Comparison of ENCODE assay signal across 8 cellular contexts in the genomic region with DNA sequence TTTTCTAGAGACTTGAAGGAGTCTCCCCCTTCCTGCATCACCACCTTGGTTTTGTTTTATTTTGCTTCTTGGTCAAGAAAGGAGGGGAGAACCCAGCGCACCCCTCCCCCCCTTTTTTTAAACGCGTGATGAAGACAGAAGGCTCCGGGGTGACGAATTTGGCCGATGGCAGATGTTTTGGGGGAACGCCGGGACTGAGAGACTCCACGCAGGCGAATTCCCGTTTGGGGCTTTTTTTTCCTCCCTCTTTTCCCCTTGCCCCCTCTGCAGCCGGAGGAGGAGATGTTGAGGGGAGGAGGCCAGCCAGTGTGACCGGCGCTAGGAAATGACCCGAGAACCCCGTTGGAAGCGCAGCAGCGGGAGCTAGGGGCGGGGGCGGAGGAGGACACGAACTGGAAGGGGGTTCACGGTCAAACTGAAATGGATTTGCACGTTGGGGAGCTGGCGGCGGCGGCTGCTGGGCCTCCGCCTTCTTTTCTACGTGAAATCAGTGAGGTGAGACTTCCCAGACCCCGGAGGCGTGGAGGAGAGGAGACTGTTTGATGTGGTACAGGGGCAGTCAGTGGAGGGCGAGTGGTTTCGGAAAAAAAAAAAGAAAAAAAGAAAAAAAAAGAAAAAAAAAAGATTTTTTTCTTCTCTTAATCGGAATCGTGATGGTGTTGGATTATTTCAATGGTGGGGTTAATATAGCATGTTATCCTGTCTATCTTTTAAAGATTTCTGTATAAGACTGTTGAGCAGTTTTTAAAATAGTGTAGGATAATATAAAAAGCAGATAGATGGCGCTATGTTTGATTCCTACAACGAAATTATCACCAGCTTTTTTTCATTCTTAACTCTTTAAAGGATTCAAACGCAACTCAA. TPM values are rescaled to one million over a fixed set of nuclear protein-coding genes. Genes with fewer than 3 reads are reported as not detected.
DNase-seq lines count a peak whose midpoint lies in the region; ATAC-seq and TF ChIP-seq lines count a peak whose summit lies in the region.

No MANE protein-coding gene starts in this region.

- H3F3A ChIP-seq in DOHH2 (ENCODE audit: control insufficient read depth, insufficient read depth), result peaks cover 9% of the 10 kb centered on the region; the same call in 1 of the 2 replicates

- H2AFZ ChIP-seq in OCI-LY3 (ENCODE audit: low read depth, low read length), result no peak overlapping the region

- H4K20me1 ChIP-seq in DOHH2 (ENCODE audit: control insufficient read depth, insufficient read depth, low read depth, low read length) (no peaks in the 10 kb centered on the region), OCI-LY3 (ENCODE audit: insufficient read depth, low read length) (peaks cover 39% of the 10 kb centered on the region)

- H3K27me3 ChIP-seq in DOHH2 (ENCODE audit: control insufficient read depth, low read length) (0 out of 2 replicates have a peak, but pooled peaks cover 5% of the 10 kb centered on the region), OCI-LY3 (ENCODE audit: low read depth, low read length) (no peaks in the 10 kb centered on the region), right atrium auricular region (no peaks in the 10 kb centered on the region)

- H3K4me2 ChIP-seq in DOHH2 (ENCODE audit: low read length) (peak overlapping the region; percentile 83), OCI-LY3 (ENCODE audit: low read length) (peak overlapping the region; percentile 89)

- H3K4me3 ChIP-seq in DOHH2 (ENCODE audit: low read length) (peak overlapping the region; percentile 91), OCI-LY3 (ENCODE audit: low read length) (peak overlapping the region; percentile 96), astrocyte of the cerebellum (ENCODE audit: low read depth, low read length) (peak overlapping the region; percentile 87), right atrium auricular region (peak overlapping the region; percentile 66 to 83)

- in situ Hi-C loops in astrocyte of the cerebellum (cut with HindIII; ENCODE audit: low sequenced_read_pairs), result loop anchor here (10.0 kb wide), 1 partner anchor 1848 kb away; no protein-coding TSS in a partner anchor

- DNase-seq in HT-29 (ENCODE audit: low spot score) (peak; percentile 76), astrocyte of the cerebellum (ENCODE audit: low read depth) (no peak), right atrium auricular region (ENCODE audit: low spot score) (peak; percentile 64), pons (ENCODE audit: low spot score) (peak; percentile 69)

- no peaks in the 10 kb centered on the region for H3K9me2 ChIP-seq in DOHH2 (replicated peaks; ENCODE audit: control insufficient read depth, low read length)

- H3K9me3 ChIP-seq in DOHH2 (ENCODE audit: control insufficient read depth, insufficient read depth, low read length) (no peaks in the 10 kb centered on the region), OCI-LY3 (ENCODE audit: insufficient read depth, low read length) (no peaks in the 10 kb centered on the region), right atrium auricular region (no peaks in the 10 kb centered on the region)

- H3K27ac ChIP-seq in DOHH2 (ENCODE audit: low read depth, low read length) (peak overlapping the region; percentile 58), OCI-LY3 (ENCODE audit: low read length) (peak overlapping the region; percentile 88), right atrium auricular region (peak overlapping the region; percentile 86 to 92)

- TF ChIP-seq CTCF in DOHH2 (IDR thresholded peaks at IDR 0.05; ENCODE audit: low read depth, low read length, poor library complexity, severe bottlenecking), result peak; percentile 63
- peak; percentile 37 for TF ChIP-seq CTCF in OCI-LY3 (IDR thresholded peaks at IDR 0.05; ENCODE audit: low read depth, low read length)
- TF ChIP-seq CTCF in astrocyte of the cerebellum (IDR thresholded peaks at IDR 0.05; ENCODE audit: low read depth, low read length, missing control alignments), result no peak
- peak; percentile 41 to 71 for TF ChIP-seq CTCF in right atrium auricular region (IDR thresholded peaks at IDR 0.05)

- peaks cover 46% of the 10 kb centered on the region for H3K4me1 ChIP-seq in DOHH2 (ENCODE audit: control insufficient read depth, low read length)
- peaks cover 22% of the 10 kb centered on the region for H3K4me1 ChIP-seq in OCI-LY3 (ENCODE audit: low read length)
- peaks cover 0 to 25% of the 10 kb centered on the region in 2 donors for H3K4me1 ChIP-seq in right atrium auricular region

- H3K9ac ChIP-seq in OCI-LY3 (ENCODE audit: low read length), result peak overlapping the region; percentile 96

- ATAC-seq in HG02623 (IDR thresholded peaks at IDR 0.05; ENCODE audit: unreplicated experiment) (no peak), GM19035 (IDR thresholded peaks at IDR 0.05; ENCODE audit: unreplicated experiment) (no peak)

- 0 out of 2 replicates have a peak, but pooled peaks cover 4% of the 10 kb centered on the region for H3K36me3 ChIP-seq in DOHH2 (ENCODE audit: control insufficient read depth, low read length)
- H3K36me3 ChIP-seq in OCI-LY3 (replicated peaks; ENCODE audit: low read depth, low read length), result peaks cover 47% of the 10 kb centered on the region
- H3K36me3 ChIP-seq in right atrium auricular region, result no peaks in the 10 kb centered on the region

- peaks cover 26% of the 10 kb centered on the region for H3K79me2 ChIP-seq in DOHH2 (ENCODE audit: control insufficient read depth, low read length)
- peaks cover 70% of the 10 kb centered on the region for H3K79me2 ChIP-seq in OCI-LY3 (ENCODE audit: low read length)

RNA-seq across cellular contexts. Expression of gene SOX4, which starts 3.1 kb away (rescaled TPM):
- total RNA-seq in HT-29 (2014; rRNA removed; shearing (Covaris generic)), result 46.8 and 49.8 TPM in 2 replicates
- total RNA-seq in right atrium auricular region, result 1 to 10 TPM; 3.1 to 5.1 TPM
